Comparison of ENCODE assay signal across 23 cellular contexts in the genomic region with DNA sequence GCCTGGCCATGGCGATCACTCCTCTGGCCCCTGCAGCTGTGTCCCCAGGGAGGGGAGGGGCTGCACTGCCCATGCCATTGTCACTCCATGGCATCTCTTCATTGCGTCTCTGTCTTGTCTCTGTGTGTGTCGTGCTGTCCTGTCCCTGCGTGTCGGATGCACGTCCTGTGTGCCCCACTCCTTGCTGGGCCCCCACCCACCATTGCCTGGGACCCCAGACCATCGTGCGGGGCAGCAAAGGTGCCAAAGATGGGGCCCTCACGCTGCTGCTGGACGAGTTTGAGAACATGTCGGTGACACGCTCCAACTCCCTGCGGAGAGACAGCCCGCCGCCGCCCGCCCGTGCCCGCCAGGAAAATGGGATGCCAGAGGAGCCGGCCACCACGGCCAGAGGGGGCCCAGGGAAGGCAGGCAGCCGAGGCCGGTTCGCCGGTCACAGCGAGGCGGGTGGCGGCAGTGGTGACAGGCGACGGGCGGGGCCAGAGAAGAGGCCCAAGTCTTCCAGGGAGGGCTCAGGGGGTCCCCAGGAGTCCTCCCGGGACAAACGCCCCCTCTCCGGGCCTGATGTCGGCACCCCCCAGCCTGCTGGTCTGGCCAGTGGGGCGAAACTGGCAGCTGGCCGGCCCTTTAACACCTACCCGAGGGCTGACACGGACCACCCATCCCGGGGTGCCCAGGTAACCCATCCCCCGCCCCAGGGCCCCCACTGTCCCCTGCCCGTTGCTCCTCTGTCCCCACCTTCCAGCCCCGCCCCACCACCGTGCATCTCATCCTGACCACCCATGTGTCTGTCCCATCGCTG. TPM values are rescaled to one million over a fixed set of nuclear protein-coding genes. Genes with fewer than 3 reads are reported as not detected.
"Had no signal": no experiment of that assay in that cellular context is flagged by ENCODE, and none has a peak within 500 bp of the region (broad histone marks: within the 10 kb centered on the region; RNA-seq: fewer than 3 reads in every experiment).

No MANE protein-coding gene starts in this region.

- H3K36me3 Mint-ChIP-seq: type B pancreatic cell had no signal

- DNase-seq: effector memory CD8-positive, alpha-beta T cell; gastrocnemius medialis; heart right ventricle; hypothalamus; mucosa of descending colon; naive thymus-derived CD8-positive, alpha-beta T cell; sigmoid colon; stimulated activated CD4-positive, alpha-beta T cell treated with anti-CD3 and anti-CD28 coated beads, Interleukin-2, amount 100 ng/mL, for 24 hours; stimulated activated naive CD4-positive, alpha-beta T cell; uterus had no signal

- H3K36me3 ChIP-seq: uterus had no signal

- H3K27ac Mint-ChIP-seq: dendritic cell treated with granulocyte-macrophage colony-stimulating factor and Interleukin-4, amounts not matched to agents 40 ng/mL and 50 ng/mL, for 4 days; effector memory CD8-positive, alpha-beta T cell; naive thymus-derived CD8-positive, alpha-beta T cell; type B pancreatic cell had no signal

- H3K27me3 Mint-ChIP-seq: dendritic cell treated with granulocyte-macrophage colony-stimulating factor and Interleukin-4, amounts not matched to agents 40 ng/mL and 50 ng/mL, for 4 days; effector memory CD8-positive, alpha-beta T cell; naive thymus-derived CD8-positive, alpha-beta T cell; type B pancreatic cell had no signal

- H3K4me3 ChIP-seq: esophagus muscularis mucosa, gastrocnemius medialis, heart right ventricle, mucosa of descending colon, sigmoid colon, skin epidermis, uterus had no signal

- H3K9me3 Mint-ChIP-seq: dendritic cell treated with granulocyte-macrophage colony-stimulating factor and Interleukin-4, amounts not matched to agents 40 ng/mL and 50 ng/mL, for 4 days; effector memory CD8-positive, alpha-beta T cell; naive thymus-derived CD8-positive, alpha-beta T cell; type B pancreatic cell had no signal

- H3K4me1 ChIP-seq: gastrocnemius medialis, heart right ventricle, uterus had no signal

- H3K27ac ChIP-seq: epithelial cell of prostate, esophagus muscularis mucosa, gastrocnemius medialis, heart right ventricle, neutrophil, sigmoid colon, skin epidermis, uterus had no signal

- H3K4me3 Mint-ChIP-seq: dendritic cell treated with granulocyte-macrophage colony-stimulating factor and Interleukin-4, amounts not matched to agents 40 ng/mL and 50 ng/mL, for 4 days; effector memory CD8-positive, alpha-beta T cell; naive thymus-derived CD8-positive, alpha-beta T cell; type B pancreatic cell had no signal

- ATAC-seq: effector memory CD8-positive, alpha-beta T cell; gastrocnemius medialis; heart right ventricle; left lobe of liver; mucosa of descending colon; naive thymus-derived CD8-positive, alpha-beta T cell had no signal

- H3K9me3 ChIP-seq: esophagus muscularis mucosa, gastrocnemius medialis, heart right ventricle, mucosa of descending colon, neutrophil, sigmoid colon, uterus had no signal

- H3K27me3 ChIP-seq: esophagus muscularis mucosa, gastrocnemius medialis, heart right ventricle, neutrophil, sigmoid colon, uterus had no signal

RNA-seq across cellular contexts. Expression of a gene that starts 23.9 kb away (rescaled TPM):
- total RNA-seq: fibroblast of villous mesenchyme; gastrocnemius medialis; heart right ventricle; naive thymus-derived CD8-positive, alpha-beta T cell; osteocyte; pulmonary artery endothelial cell; uterus had no signal
- polyA plus RNA-seq: naive thymus-derived CD8-positive, alpha-beta T cell; neural cell had no signal

RNA-seq across cellular contexts. Expression of a gene that starts 31.2 kb away (rescaled TPM):
- total RNA-seq: esophagus muscularis mucosa; fibroblast of villous mesenchyme; gastrocnemius medialis; lower leg skin; mucosa of descending colon; naive thymus-derived CD8-positive, alpha-beta T cell; osteocyte; pulmonary artery endothelial cell; sigmoid colon; uterus had no signal
- polyA plus RNA-seq: heart right ventricle; naive thymus-derived CD8-positive, alpha-beta T cell; neural cell; sigmoid colon; thymus had no signal
